15 cellular contexts compared by ENCODE assay signal in the genomic region with DNA sequence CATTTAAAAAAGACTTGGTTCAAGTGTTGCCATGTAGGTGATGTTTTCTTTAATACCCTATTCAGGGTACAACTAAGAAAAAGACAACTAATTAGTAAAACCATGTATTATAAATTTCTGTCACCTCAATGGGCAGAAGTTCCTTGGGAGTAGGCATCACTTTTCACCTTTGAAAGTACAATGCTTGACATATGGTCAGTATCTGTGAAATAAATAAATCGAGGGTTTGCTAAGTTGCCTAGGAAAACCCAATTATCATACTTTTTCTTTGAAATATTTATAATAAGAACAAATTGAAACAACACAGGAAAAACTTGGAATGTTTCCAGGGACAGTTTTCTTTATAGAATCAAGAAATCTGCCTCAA. TPM values are rescaled to one million over a fixed set of nuclear protein-coding genes. Genes with fewer than 3 reads are reported as not detected.
A peak's percentile ranks its signal among the peaks of the same experiment; 100 is the strongest.
DNase-seq lines count a peak whose midpoint lies in the region; ATAC-seq, FAIRE-seq and TF ChIP-seq lines count a peak whose summit lies in the region.
"Had no signal": no experiment of that assay in that cellular context is flagged by ENCODE, and none has a peak within 500 bp of the region (broad histone marks: within the 10 kb centered on the region; RNA-seq: fewer than 3 reads in every experiment).

No MANE protein-coding gene starts in this region.

- TF ChIP-seq EP300 in GM12878 (IDR thresholded peaks at IDR 0.05; ENCODE audit: borderline replicate concordance in 1 of 2, control insufficient read depth in 1 of 2, low read depth in 2 of 2, low read length in 2 of 2) = no peak
- no peak for TF ChIP-seq EP300 in suprapubic skin (IDR thresholded peaks at IDR 0.05)

- intact Hi-C loops in GM12878 (cut with micrococcal nuclease; ENCODE audit: unreplicated experiment) = no loop called here

- peaks cover 7% of the 10 kb centered on the region for H3K4me1 Mint-ChIP-seq in stimulated activated naive CD8-positive, alpha-beta T cell treated with anti-CD3 and anti-CD28 coated beads, Interleukin-15, amount 100 ng/mL, for 72 hours

- H3K9ac ChIP-seq in HUES48 (ENCODE audit: low read depth, low read length) (no peak overlapping the region), GM12878 (ENCODE audit: control insufficient read depth, insufficient read depth, low read length) (no peak overlapping the region), keratinocyte (ENCODE audit: control insufficient read depth, extremely low read depth, insufficient read depth, low read length) (peak overlapping the region; percentile 95)

- no peaks in the 10 kb centered on the region for H3K27me3 ChIP-seq in HUES48 (ENCODE audit: control insufficient read depth, insufficient read depth, low read length)
- no peaks in the 10 kb centered on the region for H3K27me3 ChIP-seq in GM12878 (replicated peaks in 1 of 2; ENCODE audit: control insufficient read depth in 2 of 2, insufficient read depth in 2 of 2, low read length in 1 of 2)
- H3K27me3 ChIP-seq in keratinocyte (ENCODE audit: control insufficient read depth, extremely low read depth, insufficient read depth, low read length) = no peaks in the 10 kb centered on the region
- H3K27me3 ChIP-seq in suprapubic skin = no peaks in the 10 kb centered on the region

- ATAC-seq in GM12878 = no peak
- no peak for ATAC-seq in HG03432 (IDR thresholded peaks at IDR 0.05; ENCODE audit: unreplicated experiment)
- ATAC-seq in stimulated activated naive CD8-positive, alpha-beta T cell treated with anti-CD3 and anti-CD28 coated beads, Interleukin-15, amount 100 ng/mL, for 72 hours = no peak

- no peaks in the 10 kb centered on the region for H3K27me3 Mint-ChIP-seq in stimulated activated naive CD8-positive, alpha-beta T cell treated with anti-CD3 and anti-CD28 coated beads, Interleukin-15, amount 100 ng/mL, for 72 hours

- 93% methylated on average over 1 of the region's 1 CpG for WGBS in GM12878 (ENCODE audit: insufficient coverage, insufficient replicate concordance, low lambda C conversion rate, missing lambda C conversion rate)
- 42% methylated on average over 1 of the region's 1 CpG for WGBS in suprapubic skin

- H3K27ac ChIP-seq in HUES48 (ENCODE audit: low read depth, low read length) = peak overlapping the region; percentile 96
- peak overlapping the region; percentile 35 for H3K27ac ChIP-seq in GM12878 (ENCODE audit: control insufficient read depth, insufficient read depth)
- peak overlapping the region; percentile 100 for H3K27ac ChIP-seq in keratinocyte (ENCODE audit: control insufficient read depth, insufficient read depth, low read length)
- H3K27ac ChIP-seq in suprapubic skin = peak overlapping the region; percentile 79
- H3K27ac ChIP-seq: HL-60 had no signal

- no peak overlapping the region for H3K27ac Mint-ChIP-seq in stimulated activated naive CD8-positive, alpha-beta T cell treated with anti-CD3 and anti-CD28 coated beads, Interleukin-15, amount 100 ng/mL, for 72 hours

- TF ChIP-seq POLR2A in GM12878 (IDR thresholded peaks at IDR 0.05; ENCODE audit: low read depth, low read length) = no peak
- TF ChIP-seq POLR2A in suprapubic skin (IDR thresholded peaks at IDR 0.05) = no peak

- TF ChIP-seq CTCF in GM12878 (IDR thresholded peaks at IDR 0.05 in 2 of 3, conservative IDR thresholded peaks at IDR 0.05 in 1 of 3; ENCODE audit: control insufficient read depth in 2 of 3, extremely low read depth in 1 of 3, insufficient read depth in 1 of 3, low read depth in 3 of 3, low read length in 3 of 3) = no peak
- TF ChIP-seq CTCF in keratinocyte (optimal IDR thresholded peaks at IDR 0.05 in 1 of 3, IDR thresholded peaks at IDR 0.05 in 1 of 3, conservative IDR thresholded peaks at IDR 0.05 in 1 of 3; ENCODE audit: extremely low read depth in 1 of 3, insufficient read depth in 2 of 3, low read length in 3 of 3) = no peak
- no peak for TF ChIP-seq CTCF in suprapubic skin (IDR thresholded peaks at IDR 0.05)

- CTCF ChIA-PET in GM12878 (lab: Yijun Ruan, JAX) = no interaction called here

- H3K36me3 ChIP-seq in HUES48 (ENCODE audit: control insufficient read depth, insufficient read depth, low read length) (peaks cover 3% of the 10 kb centered on the region; the same call in 1 of the 2 replicates), GM12878 (ENCODE audit: control insufficient read depth in 2 of 2, insufficient read depth in 2 of 2, low read length in 1 of 2) (no peaks in the 10 kb centered on the region), keratinocyte (ENCODE audit: control insufficient read depth in 2 of 2, extremely low read depth in 1 of 2, insufficient read depth in 2 of 2, low read length in 2 of 2) (peaks cover 0 to 3% of the 10 kb centered on the region in 2 experiments), suprapubic skin (no peaks in the 10 kb centered on the region)

- SMC1A ChIA-PET in GM12878 (lab: Charles Lee; ENCODE audit: uncharacterized antibody, unreplicated experiment) = interaction anchor here (6.2 kb wide), 1 partner anchor 13 kb away, joined by 43 read pairs; a partner anchor contains a TSS

- no peak for FAIRE-seq in GM12878 (lab: Jason Lieb, UNC)
- FAIRE-seq in keratinocyte (lab: Jason Lieb, UNC) = no peak

- dilution Hi-C loops in keratinocyte (cut with MboI; ENCODE audit: extremely low pct_ligation_motif_present, low sequenced_read_pairs) = no loop called here

- DNase-seq in GM12878 (ENCODE audit: low read depth, low spot score) = no peak
- no peak for DNase-seq in keratinocyte (ENCODE audit: low read depth, low spot score)
- DNase-seq in suprapubic skin (ENCODE audit: low spot score in 2 of 2) = no peak
- DNase-seq in activated naive CD4-positive, alpha-beta T cell treated with Interleukin-2 at 50 U/mL for 16 hours = no peak
- no peak for DNase-seq in stimulated activated naive CD8-positive, alpha-beta T cell treated with anti-CD3 and anti-CD28 coated beads, Interleukin-15, amount 100 ng/mL, for 72 hours
- no peak for DNase-seq in kidney tubule cell (ENCODE audit: low spot score)
- DNase-seq: activated naive CD4-positive, alpha-beta T cell treated with anti-CD3 and anti-CD28 coated beads, Interleukin-2, amount 50 U/mL, for 16 hours; cortex of kidney; glutamatergic neuron; NCI-H226; stimulated activated CD4-positive, alpha-beta T cell treated with anti-CD3 and anti-CD28 coated beads, Interleukin-2, amount 100 ng/mL, for 24 hours had no signal

- no TSS peak for BruUV-seq in GM12878 (replicated peaks; lab: Mats Ljungman, UMichigan)

- H3K9me3 Mint-ChIP-seq in stimulated activated naive CD8-positive, alpha-beta T cell treated with anti-CD3 and anti-CD28 coated beads, Interleukin-15, amount 100 ng/mL, for 72 hours = no peaks in the 10 kb centered on the region

- in situ Hi-C loops in GM12878 (cut with MboI) = no loop called here

- POLR2A ChIA-PET in GM12878 (lab: Charles Lee) = no interaction called here

- H2AFZ ChIP-seq in GM12878 (ENCODE audit: control insufficient read depth, low read depth, low read length) (no peak overlapping the region), keratinocyte (ENCODE audit: control insufficient read depth, low read length) (no peak overlapping the region)

- RAD21 ChIA-PET in GM12878 (lab: Charles Lee; ENCODE audit: unreplicated experiment) = interaction anchor here (1.5 kb wide), 1 partner anchor 17 kb away, joined by 3 read pairs; no protein-coding TSS in a partner anchor

- H3K4me2 ChIP-seq in GM12878 (ENCODE audit: control insufficient read depth, insufficient read depth) (no peak overlapping the region; the same call in 1 of the 2 replicates), keratinocyte (ENCODE audit: control insufficient read depth, extremely low read depth, insufficient read depth, low read depth, low read length) (peak overlapping the region; percentile 90)

- H3K4me3 ChIP-seq in HUES48 (ENCODE audit: low read depth, low read length) (no peak overlapping the region), GM12878 (no peak overlapping the region), keratinocyte (ENCODE audit: control insufficient read depth in 2 of 3, extremely low read depth in 1 of 3, insufficient read depth in 2 of 3, low read depth in 1 of 3, low read length in 3 of 3) (peak overlapping the region; percentile 27 to 74 (median 62)), suprapubic skin (no peak overlapping the region)
- H3K4me3 ChIP-seq: lung had no signal

- H3K9me1 ChIP-seq in keratinocyte (ENCODE audit: control insufficient read depth, extremely low read depth, insufficient read depth, low read length) = no peaks in the 10 kb centered on the region

- H3K4me3 Mint-ChIP-seq in stimulated activated naive CD8-positive, alpha-beta T cell treated with anti-CD3 and anti-CD28 coated beads, Interleukin-15, amount 100 ng/mL, for 72 hours = no peak overlapping the region

- H3K79me2 ChIP-seq in GM12878 (ENCODE audit: control insufficient read depth, insufficient read depth, low read length) (peaks cover 5% of the 10 kb centered on the region), keratinocyte (ENCODE audit: control insufficient read depth, insufficient read depth, low read length) (peaks cover 56% of the 10 kb centered on the region)

- H3K4me1 ChIP-seq in HUES48 (ENCODE audit: control insufficient read depth, insufficient read depth, low read length) = peaks cover 89% of the 10 kb centered on the region
- H3K4me1 ChIP-seq in GM12878 (ENCODE audit: control insufficient read depth, insufficient read depth, low read length) = peaks cover 42% of the 10 kb centered on the region
- peaks cover 81% of the 10 kb centered on the region for H3K4me1 ChIP-seq in keratinocyte (ENCODE audit: control insufficient read depth, extremely low read depth, insufficient read depth, low read length)
- peaks cover 67% of the 10 kb centered on the region for H3K4me1 ChIP-seq in suprapubic skin

- TF ChIP-seq RAD21 in GM12878 (IDR thresholded peaks at IDR 0.05; ENCODE audit: insufficient read depth, low read depth, low read length) = no peak

- H4K20me1 ChIP-seq in GM12878 (ENCODE audit: control insufficient read depth, insufficient read depth) (no peaks in the 10 kb centered on the region), keratinocyte (ENCODE audit: control insufficient read depth, extremely low read depth, insufficient read depth, low read length) (no peaks in the 10 kb centered on the region)

- H3K9me3 ChIP-seq in HUES48 (ENCODE audit: control insufficient read depth, insufficient read depth, low read length) (no peaks in the 10 kb centered on the region), GM12878 (replicated peaks; ENCODE audit: control insufficient read depth, insufficient read depth, low read length) (no peaks in the 10 kb centered on the region), keratinocyte (ENCODE audit: control insufficient read depth, low read depth, low read length) (no peaks in the 10 kb centered on the region), suprapubic skin (no peaks in the 10 kb centered on the region)

RNA-seq across cellular contexts. Expression of a gene that starts 13.8 kb away (rescaled TPM):
- total RNA-seq in GM12878 (2013; cell fraction: nucleolus; rRNA removed) = 6.2 and 7.0 TPM in 2 replicates
- total RNA-seq in GM12878 (2014; rRNA removed) (8.5 and 9.3 TPM in 2 replicates), GM12878 (2014; rRNA removed; fragmentation: Illumina TruSeq; extraction: Trizol) (12.3 and 12.8 TPM in 2 replicates), GM12878 (2021) (11.6 and 15.5 TPM in 2 replicates), suprapubic skin (10 to 100 TPM; 16.2 to 46.9 (median 25.0) TPM)
- polyA plus RNA-seq in GM12878 (2011; ENCODE audit: low read depth) = 1.2 TPM
- polyA plus RNA-seq in GM12878 (2011; rRNA removed) (2.8 and 3.4 TPM in 2 replicates), GM12878 (2014; fragmentation: Illumina TruSeq; extraction: Trizol) (9.3 and 11.5 TPM in 2 replicates), GM12878 (2014; fragmentation: Nextera tagmentation; extraction: Ambion mirVana) (1 to 10 TPM; 2.4 to 3.3 TPM), GM12878 (2014; rRNA removed) (5.7 and 6.1 TPM in 2 replicates), GM12878 (2016; fragmentation: Nextera tagmentation; extraction: Ambion mirVana) (1 to 10 TPM; 9.4 to 9.6 TPM), keratinocyte (40.4 to 54.2 TPM (median 50.8 TPM) in 3 replicates)
- polyA plus RNA-seq in GM12878 (2011; cell fraction: cytosol; rRNA removed) = 1.2 and 1.3 TPM in 2 replicates
- polyA plus RNA-seq in GM12878 (2011; cell fraction: nucleus; rRNA removed) = 1.8 and 2.4 TPM in 2 replicates
- polyA plus RNA-seq in GM12878 (2012) = 1.2 and 1.5 TPM in 2 replicates
- polyA minus RNA-seq in GM12878 (2011; rRNA and poly(A)+ RNA removed) = 3.5 and 4.2 TPM in 2 replicates
- polyA minus RNA-seq in GM12878 (2011; cell fraction: cytosol; rRNA and poly(A)+ RNA removed) = 2.1 and 3.1 TPM in 2 replicates
- 2.9 and 4.3 TPM in 2 replicates for polyA minus RNA-seq in GM12878 (2011; cell fraction: nucleus; rRNA and poly(A)+ RNA removed)
- polyA plus RNA-seq in keratinocyte (2011; ENCODE audit: low read depth) = 6.6 TPM
- 25.0 and 52.1 TPM in 2 replicates for polyA plus RNA-seq in keratinocyte (2011; cell fraction: cytosol; rRNA removed)
- polyA plus RNA-seq in keratinocyte (2011; cell fraction: nucleus; rRNA removed) = 75.5 and 92.1 TPM in 2 replicates
- 9.7 and 34.8 TPM in 2 replicates for polyA plus RNA-seq in keratinocyte (2012; ENCODE audit: low replicate concordance)
- 16.1 to 84.1 TPM (median 45.5 TPM) in 3 replicates for polyA minus RNA-seq in keratinocyte
- polyA minus RNA-seq in keratinocyte (2011; cell fraction: cytosol; rRNA and poly(A)+ RNA removed) = 58.5 TPM
- 60.4 and 108 TPM in 2 replicates for polyA minus RNA-seq in keratinocyte (2011; cell fraction: nucleus; rRNA and poly(A)+ RNA removed)

RNA-seq across cellular contexts. Expression of a gene that starts 14.1 kb away (rescaled TPM):
- 290 and 298 TPM in 2 replicates for total RNA-seq in GM12878 (2013; cell fraction: nucleolus; rRNA removed)
- total RNA-seq in GM12878 (2014; rRNA removed) = 66.9 and 76.1 TPM in 2 replicates
- 88.4 and 93.8 TPM in 2 replicates for total RNA-seq in GM12878 (2014; rRNA removed; fragmentation: Illumina TruSeq; extraction: Trizol)
- 61.3 and 65.4 TPM in 2 replicates for total RNA-seq in GM12878 (2021)
- polyA plus RNA-seq in GM12878 (2011; ENCODE audit: low read depth) = 24.2 TPM
- polyA plus RNA-seq in GM12878 (2011; rRNA removed) = 134 and 148 TPM in 2 replicates
- polyA plus RNA-seq in GM12878 (2011; cell fraction: cytosol; rRNA removed) = 49.8 and 63.4 TPM in 2 replicates
- polyA plus RNA-seq in GM12878 (2011; cell fraction: nucleus; rRNA removed) = 52.1 and 59.0 TPM in 2 replicates
- 33.9 and 41.9 TPM in 2 replicates for polyA plus RNA-seq in GM12878 (2012)
- polyA plus RNA-seq in GM12878 (2014; fragmentation: Illumina TruSeq; extraction: Trizol) = 100 and 126 TPM in 2 replicates
- 10 to 100 TPM; 32.8 to 35.6 TPM for polyA plus RNA-seq in GM12878 (2014; fragmentation: Nextera tagmentation; extraction: Ambion mirVana)
- polyA plus RNA-seq in GM12878 (2014; rRNA removed) = 49.7 and 67.3 TPM in 2 replicates
- 10 to 100 TPM; 49.1 to 49.4 TPM for polyA plus RNA-seq in GM12878 (2016; fragmentation: Nextera tagmentation; extraction: Ambion mirVana)
- polyA minus RNA-seq in GM12878 (2011; rRNA and poly(A)+ RNA removed) = 82.9 and 124 TPM in 2 replicates
- 20.4 and 35.5 TPM in 2 replicates for polyA minus RNA-seq in GM12878 (2011; cell fraction: cytosol; rRNA and poly(A)+ RNA removed)
- polyA minus RNA-seq in GM12878 (2011; cell fraction: nucleus; rRNA and poly(A)+ RNA removed) = 47.4 and 67.4 TPM in 2 replicates
- polyA plus RNA-seq in keratinocyte = 106 to 183 TPM (median 169 TPM) in 3 replicates
- 123 TPM for polyA plus RNA-seq in keratinocyte (2011; ENCODE audit: low read depth)
- 78.2 and 178 TPM in 2 replicates for polyA plus RNA-seq in keratinocyte (2011; cell fraction: cytosol; rRNA removed)
- polyA plus RNA-seq in keratinocyte (2011; cell fraction: nucleus; rRNA removed) = 163 and 205 TPM in 2 replicates
- polyA plus RNA-seq in keratinocyte (2012; ENCODE audit: low replicate concordance) = 35.9 and 70.7 TPM in 2 replicates
- polyA minus RNA-seq in keratinocyte = 32.8 to 160 TPM (median 127 TPM) in 3 replicates
- 69.1 TPM for polyA minus RNA-seq in keratinocyte (2011; cell fraction: cytosol; rRNA and poly(A)+ RNA removed)
- 104 and 211 TPM in 2 replicates for polyA minus RNA-seq in keratinocyte (2011; cell fraction: nucleus; rRNA and poly(A)+ RNA removed)
- 100 to 1,000 TPM in 1 of 4 donors, 10 to 100 TPM in 3; 64.0 to 117 (median 70.9) TPM for total RNA-seq in suprapubic skin

Comparison
In these comparisons a context has a peak if more than half of its experiments do, and no peak if none do; other contexts are left out.
1. H3K27ac ChIP-seq: peak in every context shown above with its lines; median percentile 100 in keratinocyte; 96 in HUES48; 79 in suprapubic skin; 35 in GM12878.
2. H3K4me3 ChIP-seq: peak in keratinocyte (3 of 3); none in HUES48 (single experiment), GM12878 (single experiment) and suprapubic skin (single experiment).